Comparison of ENCODE assay signal across 8 cellular contexts in the genomic region with DNA sequence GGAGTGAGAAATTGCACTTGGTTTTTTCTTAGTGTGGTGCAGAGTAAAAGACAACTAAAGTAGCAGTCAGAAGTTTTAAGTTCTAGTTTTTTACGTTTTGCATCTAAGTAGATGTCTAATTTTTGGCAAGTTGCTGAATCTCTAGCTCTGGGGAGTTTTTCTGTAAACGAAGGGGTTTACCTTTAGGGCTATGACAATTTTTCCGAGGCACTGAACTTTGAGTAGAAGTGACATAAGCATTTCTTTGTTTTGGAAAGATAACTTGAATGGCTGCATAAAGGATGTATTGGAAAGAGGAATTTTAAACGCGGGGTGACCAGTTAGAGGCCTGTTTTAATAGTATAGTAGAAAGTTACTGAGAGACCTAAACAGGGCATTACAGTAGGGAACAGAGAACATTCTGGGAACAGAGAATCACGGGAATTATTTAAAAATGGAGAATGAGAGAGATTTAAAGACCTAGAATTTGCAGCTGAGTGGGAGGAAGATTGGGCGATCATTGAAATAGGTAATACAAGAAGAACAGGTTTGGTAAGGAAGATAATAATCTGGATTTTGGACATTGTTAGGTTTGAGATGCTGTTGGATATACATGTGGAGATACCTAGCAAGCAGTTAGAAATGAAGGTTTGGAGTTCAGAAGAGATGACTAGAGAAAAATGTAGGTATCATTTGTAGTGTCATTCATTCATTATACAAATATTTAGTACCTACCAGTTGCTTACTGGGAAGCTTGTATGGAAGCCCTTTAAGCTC. TPM values are rescaled to one million over a fixed set of nuclear protein-coding genes. Genes with fewer than 3 reads are reported as not detected.
A peak's percentile ranks its signal among the peaks of the same experiment; 100 is the strongest.
DNase-seq lines count a peak whose midpoint lies in the region; ATAC-seq and TF ChIP-seq lines count a peak whose summit lies in the region.

No MANE protein-coding gene starts in this region.

- H3K4me3 Mint-ChIP-seq in activated naive CD4-positive, alpha-beta T cell treated with anti-CD3 and anti-CD28 coated beads, Interleukin-2, amount 50 U/mL, for 24 hours, result peak overlapping the region; percentile 89
- H3K4me3 Mint-ChIP-seq in activated naive CD8-positive, alpha-beta T cell treated with anti-CD3 and anti-CD28 coated beads, Interleukin-2, amount 50 U/mL, for 24 hours, result peak overlapping the region; percentile 85

- peaks cover 4 to 22% (median 13%) of the 10 kb centered on the region in 4 donors for H3K4me1 ChIP-seq in liver (ENCODE audit: control insufficient read depth in 4 of 4, insufficient read depth in 4 of 4, low read length in 3 of 4)
- H3K4me1 ChIP-seq in upper lobe of right lung, result peaks cover 26% of the 10 kb centered on the region

- WGBS in liver, result 29% methylated on average over 7 of the region's 7 CpGs

- H3K9ac ChIP-seq in liver (ENCODE audit: low read depth in 1 of 2, low read length in 2 of 2), result peak overlapping the region; percentile 88 to 90

- no peak for TF ChIP-seq CTCF in liver (IDR thresholded peaks at IDR 0.05; ENCODE audit: low read depth, low read length, missing input control)
- TF ChIP-seq CTCF in upper lobe of right lung (IDR thresholded peaks at IDR 0.05), result no peak

- H3K9me3 Mint-ChIP-seq in activated naive CD4-positive, alpha-beta T cell treated with anti-CD3 and anti-CD28 coated beads, Interleukin-2, amount 50 U/mL, for 24 hours, result no peaks in the 10 kb centered on the region
- no peaks in the 10 kb centered on the region for H3K9me3 Mint-ChIP-seq in activated naive CD8-positive, alpha-beta T cell treated with anti-CD3 and anti-CD28 coated beads, Interleukin-2, amount 50 U/mL, for 24 hours

- peaks cover 7% of the 10 kb centered on the region for H3K36me3 Mint-ChIP-seq in activated naive CD4-positive, alpha-beta T cell treated with anti-CD3 and anti-CD28 coated beads, Interleukin-2, amount 50 U/mL, for 24 hours
- H3K36me3 Mint-ChIP-seq in activated naive CD8-positive, alpha-beta T cell treated with anti-CD3 and anti-CD28 coated beads, Interleukin-2, amount 50 U/mL, for 24 hours (ENCODE audit: low read depth), result peaks cover 39% of the 10 kb centered on the region

- H3K4me1 Mint-ChIP-seq in activated naive CD4-positive, alpha-beta T cell treated with anti-CD3 and anti-CD28 coated beads, Interleukin-2, amount 50 U/mL, for 24 hours, result peaks cover 57% of the 10 kb centered on the region
- H3K4me1 Mint-ChIP-seq in activated naive CD8-positive, alpha-beta T cell treated with anti-CD3 and anti-CD28 coated beads, Interleukin-2, amount 50 U/mL, for 24 hours, result peaks cover 57% of the 10 kb centered on the region

- intact Hi-C loops in upper lobe of right lung (cut with DNase I), result no loop called here

- TF ChIP-seq RAD21 in liver (IDR thresholded peaks at IDR 0.05), result no peak

- H3K4me3 ChIP-seq in liver (ENCODE audit: low read depth in 1 of 3, low read length in 3 of 3) (peak overlapping the region; percentile 74 to 87 (median 85)), upper lobe of right lung (peak overlapping the region; percentile 95)

- H3K27ac ChIP-seq in liver (ENCODE audit: low read depth in 1 of 2, low read length in 2 of 2) (peak overlapping the region; percentile 21 to 84), upper lobe of right lung (peak overlapping the region; percentile 94)

- H3K27me3 ChIP-seq in liver (ENCODE audit: control insufficient read depth in 4 of 4, insufficient read depth in 4 of 4, low read length in 3 of 4) (no peaks in the 10 kb centered on the region), upper lobe of right lung (no peaks in the 10 kb centered on the region)

- DNase-seq in activated naive CD4-positive, alpha-beta T cell (lab: John Stamatoyannopoulos, UW), result no peak
- no peak for DNase-seq in activated naive CD8-positive, alpha-beta T cell treated with anti-CD3 and anti-CD28 coated beads, Interleukin-2, amount 50 U/mL, for 24 hours
- DNase-seq in upper lobe of right lung (no peak), amygdala (lab: John Stamatoyannopoulos, UW) (no peak)

- H3K9me3 ChIP-seq in liver (ENCODE audit: control insufficient read depth in 4 of 4, low read length in 3 of 4) (no peaks in the 10 kb centered on the region), upper lobe of right lung (no peaks in the 10 kb centered on the region)

- ATAC-seq in activated naive CD8-positive, alpha-beta T cell treated with anti-CD3 and anti-CD28 coated beads, Interleukin-2, amount 50 U/mL, for 24 hours, result no peak
- ATAC-seq in upper lobe of right lung (no peak), GM18873 (IDR thresholded peaks at IDR 0.05; ENCODE audit: low FRiP score, unreplicated experiment) (no peak), GM21447 (IDR thresholded peaks at IDR 0.05; ENCODE audit: unreplicated experiment) (no peak)

- no peaks in the 10 kb centered on the region for H3K27me3 Mint-ChIP-seq in activated naive CD4-positive, alpha-beta T cell treated with anti-CD3 and anti-CD28 coated beads, Interleukin-2, amount 50 U/mL, for 24 hours
- no peaks in the 10 kb centered on the region for H3K27me3 Mint-ChIP-seq in activated naive CD8-positive, alpha-beta T cell treated with anti-CD3 and anti-CD28 coated beads, Interleukin-2, amount 50 U/mL, for 24 hours

- H3K27ac Mint-ChIP-seq in activated naive CD4-positive, alpha-beta T cell treated with anti-CD3 and anti-CD28 coated beads, Interleukin-2, amount 50 U/mL, for 24 hours, result peak overlapping the region; percentile 95
- peak overlapping the region; percentile 99 for H3K27ac Mint-ChIP-seq in activated naive CD8-positive, alpha-beta T cell treated with anti-CD3 and anti-CD28 coated beads, Interleukin-2, amount 50 U/mL, for 24 hours

- H3K36me3 ChIP-seq in liver (ENCODE audit: control insufficient read depth in 4 of 4, insufficient read depth in 3 of 4, low read depth in 1 of 4, low read length in 3 of 4) (peaks cover 0 to 4% (median 1%) of the 10 kb centered on the region in 4 donors), upper lobe of right lung (no peaks in the 10 kb centered on the region)

TF ChIP-seq in liver, 16 proteins besides CTCF, POLR2A, EP300 and RAD21 (continues in another document):
- no peak for TF ChIP-seq FOXA1 (IDR thresholded peaks at IDR 0.05)
- no peak for TF ChIP-seq EGR1 (IDR thresholded peaks at IDR 0.05; ENCODE audit: low read depth in 2 of 2)
- no peak for TF ChIP-seq HNF4A (conservative IDR thresholded peaks at IDR 0.05)
- TF ChIP-seq NR2F2 (IDR thresholded peaks at IDR 0.05), result no peak
- no peak for TF ChIP-seq ZBTB33 (IDR thresholded peaks at IDR 0.05)
- TF ChIP-seq TAF1 (conservative IDR thresholded peaks at IDR 0.05), result no peak
- TF ChIP-seq RXRA (IDR thresholded peaks at IDR 0.05), result no peak
- no peak for TF ChIP-seq GABPA (IDR thresholded peaks at IDR 0.05 in 1 of 2, conservative IDR thresholded peaks at IDR 0.05 in 1 of 2)
- TF ChIP-seq HNF4G (IDR thresholded peaks at IDR 0.05), result no peak
- no peak for TF ChIP-seq JUND (IDR thresholded peaks at IDR 0.05)
- TF ChIP-seq SP1 (IDR thresholded peaks at IDR 0.05), result no peak
- TF ChIP-seq MAX (IDR thresholded peaks at IDR 0.05), result no peak
- TF ChIP-seq, protein P1, sequence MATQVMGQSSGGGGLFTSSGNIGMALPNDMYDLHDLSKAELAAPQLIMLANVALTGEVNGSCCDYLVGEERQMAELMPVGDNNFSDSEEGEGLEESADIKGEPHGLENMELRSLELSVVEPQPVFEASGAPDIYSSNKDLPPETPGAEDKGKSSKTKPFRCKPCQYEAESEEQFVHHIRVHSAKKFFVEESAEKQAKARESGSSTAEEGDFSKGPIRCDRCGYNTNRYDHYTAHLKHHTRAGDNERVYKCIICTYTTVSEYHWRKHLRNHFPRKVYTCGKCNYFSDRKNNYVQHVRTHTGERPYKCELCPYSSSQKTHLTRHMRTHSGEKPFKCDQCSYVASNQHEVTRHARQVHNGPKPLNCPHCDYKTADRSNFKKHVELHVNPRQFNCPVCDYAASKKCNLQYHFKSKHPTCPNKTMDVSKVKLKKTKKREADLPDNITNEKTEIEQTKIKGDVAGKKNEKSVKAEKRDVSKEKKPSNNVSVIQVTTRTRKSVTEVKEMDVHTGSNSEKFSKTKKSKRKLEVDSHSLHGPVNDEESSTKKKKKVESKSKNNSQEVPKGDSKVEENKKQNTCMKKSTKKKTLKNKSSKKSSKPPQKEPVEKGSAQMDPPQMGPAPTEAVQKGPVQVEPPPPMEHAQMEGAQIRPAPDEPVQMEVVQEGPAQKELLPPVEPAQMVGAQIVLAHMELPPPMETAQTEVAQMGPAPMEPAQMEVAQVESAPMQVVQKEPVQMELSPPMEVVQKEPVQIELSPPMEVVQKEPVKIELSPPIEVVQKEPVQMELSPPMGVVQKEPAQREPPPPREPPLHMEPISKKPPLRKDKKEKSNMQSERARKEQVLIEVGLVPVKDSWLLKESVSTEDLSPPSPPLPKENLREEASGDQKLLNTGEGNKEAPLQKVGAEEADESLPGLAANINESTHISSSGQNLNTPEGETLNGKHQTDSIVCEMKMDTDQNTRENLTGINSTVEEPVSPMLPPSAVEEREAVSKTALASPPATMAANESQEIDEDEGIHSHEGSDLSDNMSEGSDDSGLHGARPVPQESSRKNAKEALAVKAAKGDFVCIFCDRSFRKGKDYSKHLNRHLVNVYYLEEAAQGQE (IDR thresholded peaks at IDR 0.05), result no peak
- TF ChIP-seq YY1 (IDR thresholded peaks at IDR 0.05), result no peak
- TF ChIP-seq, protein P2, sequence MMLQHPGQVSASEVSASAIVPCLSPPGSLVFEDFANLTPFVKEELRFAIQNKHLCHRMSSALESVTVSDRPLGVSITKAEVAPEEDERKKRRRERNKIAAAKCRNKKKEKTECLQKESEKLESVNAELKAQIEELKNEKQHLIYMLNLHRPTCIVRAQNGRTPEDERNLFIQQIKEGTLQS (IDR thresholded peaks at IDR 0.05), result no peak

RNA-seq across cellular contexts. Expression of gene ZNF410, which starts 1.2 kb away (rescaled TPM):
- total RNA-seq in liver (10 to 100 TPM; 29.5 to 33.0 TPM), upper lobe of right lung (50.6 TPM)
- 10 to 100 TPM; 11.2 to 13.7 TPM for polyA plus RNA-seq in liver

RNA-seq across cellular contexts. Expression of gene PTGR2, which starts 36.3 kb away (rescaled TPM):
- 1 to 10 TPM; 4.2 to 9.5 TPM for total RNA-seq in liver
- 1 to 10 TPM; 6.4 to 9.4 TPM for polyA plus RNA-seq in liver
- 12.9 TPM for total RNA-seq in upper lobe of right lung
